ENCODE assay signal across 9 cellular contexts in genomic region chr5:170597109-170597741, GRCh38.
DNase-seq lines count a peak whose midpoint lies in the region; ATAC-seq and TF ChIP-seq lines count a peak whose summit lies in the region.
"Had no signal": no experiment of that assay in that cellular context is flagged by ENCODE, and none has a peak within 500 bp of the region (broad histone marks: within the 10 kb centered on the region; RNA-seq: fewer than 3 reads in every experiment).

No MANE protein-coding gene starts in this region.

- H3K9ac ChIP-seq in PC-3 (ENCODE audit: low read length): no peak overlapping the region

- H3K36me3 ChIP-seq in PC-3 (ENCODE audit: low read depth, low read length) (no peaks in the 10 kb centered on the region), WERI-Rb-1 (no peaks in the 10 kb centered on the region)
- H3K36me3 ChIP-seq: heart left ventricle had no signal

- no TSS peak for BruUV-seq in PC-3 (replicated peaks; lab: Mats Ljungman, UMichigan)

- peaks cover 5% of the 10 kb centered on the region for H3K4me1 ChIP-seq in PC-3 (ENCODE audit: insufficient read depth, low read length)

- DNase-seq in PC-3 (peak; percentile 71), epidermal melanocyte (ENCODE audit: insufficient read length, low spot score) (peak; percentile 45), CD1c-positive myeloid dendritic cell (ENCODE audit: extremely low spot score) (no peak), WERI-Rb-1 (no peak)
- peak; percentile 27 to 43 for DNase-seq in stimulated activated CD4-positive, alpha-beta T cell treated with anti-CD3 and anti-CD28 coated beads, Interleukin-2, amount 100 ng/mL, for 48 hours

- H2AFZ ChIP-seq in PC-3 (ENCODE audit: low read length): no peak overlapping the region

- CTCF ChIA-PET in PC-3 (lab: Charles Lee): no interaction called here

- H3K79me2 ChIP-seq in PC-3 (ENCODE audit: low read length): no peaks in the 10 kb centered on the region

- no peak overlapping the region for H3K4me3 ChIP-seq in PC-3 (ENCODE audit: low read length)
- no peak overlapping the region for H3K4me3 ChIP-seq in WERI-Rb-1 (ENCODE audit: low read depth, low read length)

- intact Hi-C loops in PC-3 (cut with micrococcal nuclease): no loop called here

- no peak for TF ChIP-seq CTCF in PC-3 (conservative IDR thresholded peaks at IDR 0.05; ENCODE audit: low read depth, low read length)
- no peak for TF ChIP-seq CTCF in WERI-Rb-1 (IDR thresholded peaks at IDR 0.05; ENCODE audit: low read depth, low read length)

- no peaks in the 10 kb centered on the region for H4K20me1 ChIP-seq in PC-3 (ENCODE audit: low read length)

- no peaks in the 10 kb centered on the region for H3F3A ChIP-seq in PC-3 (ENCODE audit: low read length, unreplicated experiment)

- H3K9me3 ChIP-seq in PC-3 (ENCODE audit: low read length) (no peaks in the 10 kb centered on the region), WERI-Rb-1 (ENCODE audit: severe bottlenecking) (no peaks in the 10 kb centered on the region)
- H3K9me3 ChIP-seq: heart left ventricle had no signal

- ATAC-seq in GM21717 (IDR thresholded peaks at IDR 0.05; ENCODE audit: unreplicated experiment): peak; percentile 82
- ATAC-seq in PC-3: peak; percentile 63
- ATAC-seq in GM21737 (IDR thresholded peaks at IDR 0.05; ENCODE audit: unreplicated experiment): no peak
- ATAC-seq in HG03520 (IDR thresholded peaks at IDR 0.05; ENCODE audit: unreplicated experiment): no peak

- H3K27ac ChIP-seq in PC-3 (ENCODE audit: low read length): peak overlapping the region; percentile 43
- no peak overlapping the region for H3K27ac ChIP-seq in WERI-Rb-1
- H3K27ac ChIP-seq: heart left ventricle had no signal

- H3K27me3 ChIP-seq in PC-3 (ENCODE audit: low read length) (peaks cover 8% of the 10 kb centered on the region; the same call in 1 of the 2 replicates), WERI-Rb-1 (ENCODE audit: insufficient read depth, low read depth, severe bottlenecking) (peaks cover 81% of the 10 kb centered on the region)

- POLR2A ChIA-PET in PC-3 (lab: Charles Lee; ENCODE audit: unreplicated experiment): no interaction called here

- H3K9me2 ChIP-seq in PC-3 (replicated peaks; ENCODE audit: low read length): no peaks in the 10 kb centered on the region

- peak overlapping the region; percentile 63 for H3K4me2 ChIP-seq in PC-3 (ENCODE audit: low read length)

Comparison
In these comparisons a context has a peak if more than half of its experiments do, and no peak if none do; other contexts are left out.
1. ATAC-seq: peak in GM21717 (single experiment) and PC-3 (single experiment); none in GM21737 (single experiment) and HG03520 (single experiment).
2. DNase-seq: peak in PC-3 (single experiment), epidermal melanocyte (single experiment) and stimulated activated CD4-positive, alpha-beta T cell treated with anti-CD3 and anti-CD28 coated beads, Interleukin-2, amount 100 ng/mL, for 48 hours (2 of 2); none in CD1c-positive myeloid dendritic cell (single experiment) and WERI-Rb-1 (single experiment).